Comparison of ENCODE assay signal across 8 cellular contexts in the genomic region with DNA sequence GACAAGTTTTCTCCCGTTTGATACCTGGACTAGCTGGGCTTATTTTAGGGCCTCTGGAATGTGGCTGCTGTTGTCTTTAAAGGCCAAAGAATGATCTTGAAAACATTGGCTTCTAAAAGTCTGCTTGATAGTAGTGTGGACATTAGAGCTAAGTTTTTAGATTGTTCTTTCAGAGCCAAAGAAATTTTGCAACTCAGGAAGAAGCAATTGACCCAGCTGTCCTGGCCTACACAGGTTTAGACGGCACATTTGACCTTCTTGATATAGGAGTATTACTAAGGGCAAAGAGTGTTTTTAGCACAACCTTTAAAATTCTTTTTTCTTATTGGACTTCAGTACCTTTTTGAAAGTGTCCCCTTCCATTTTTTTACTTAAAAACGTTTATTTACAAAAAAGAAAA.
A peak's percentile ranks its signal among the peaks of the same experiment; 100 is the strongest.
DNase-seq lines count a peak whose midpoint lies in the region; ATAC-seq, FAIRE-seq and TF ChIP-seq lines count a peak whose summit lies in the region.
"Not testable (repeated sequence)": the region's sequence is repeated elsewhere in the genome, so short reads cannot be mapped to it uniquely, and the experiment has no call there.

No MANE protein-coding gene starts in this region.

- H3K9me3 Mint-ChIP-seq in endodermal cell, mesothelial cell of epicardium, type B pancreatic cell: not testable (repeated sequence)

- peaks cover 35% of the 10 kb centered on the region for H3F3A ChIP-seq in PC-9 (ENCODE audit: insufficient read depth, low read depth)
- not testable (repeated sequence) for H3F3A ChIP-seq in smooth muscle cell (ENCODE audit: low read depth)

- not testable (repeated sequence) for BruUV-seq in PC-9 (replicated peaks; lab: Mats Ljungman, UMichigan)

- H3K79me2 ChIP-seq in PC-9 (ENCODE audit: low read depth) = peaks cover 60% of the 10 kb centered on the region
- H3K79me2 ChIP-seq in keratinocyte (ENCODE audit: control insufficient read depth, insufficient read depth, low read length); smooth muscle cell (ENCODE audit: low read depth): not testable (repeated sequence)

- dilution Hi-C loops in keratinocyte (cut with MboI; ENCODE audit: extremely low pct_ligation_motif_present, low sequenced_read_pairs) = not testable (repeated sequence)

- POLR2A ChIA-PET in PC-9 (lab: Charles Lee; ENCODE audit: unreplicated experiment) = not testable (repeated sequence)

- H2AFZ ChIP-seq in PC-9; keratinocyte (ENCODE audit: control insufficient read depth, low read length); smooth muscle cell (ENCODE audit: low read depth): not testable (repeated sequence)

- not testable (repeated sequence) for H3K9me3 ChIP-seq in PC-9 (ENCODE audit: insufficient read depth, low read depth); endodermal cell (ENCODE audit: control insufficient read depth, low read length); heart right ventricle; keratinocyte (ENCODE audit: control insufficient read depth, low read depth, low read length); psoas muscle; smooth muscle cell (replicated peaks; ENCODE audit: low read depth)

- FAIRE-seq in keratinocyte (lab: Jason Lieb, UNC) = peak; percentile 32

- not testable (repeated sequence) for DNase-seq in PC-9; endodermal cell; heart right ventricle; keratinocyte (ENCODE audit: low read depth, low spot score); mesothelial cell of epicardium (ENCODE audit: low spot score in 2 of 2, unreplicated experiment in 2 of 2); psoas muscle; smooth muscle cell (lab: John Stamatoyannopoulos, UW; ENCODE audit: unreplicated experiment); type B pancreatic cell (ENCODE audit: extremely low spot score, unreplicated experiment)

- not testable (repeated sequence) for H4K20me1 ChIP-seq in PC-9 (ENCODE audit: insufficient read depth); keratinocyte (ENCODE audit: control insufficient read depth, extremely low read depth, insufficient read depth, low read length)
- peaks cover 31% of the 10 kb centered on the region for H4K20me1 ChIP-seq in smooth muscle cell (ENCODE audit: low read depth)

- H3K4me1 ChIP-seq in PC-9 (replicated peaks; ENCODE audit: insufficient read depth) = peaks cover 52% of the 10 kb centered on the region
- peaks cover 11% of the 10 kb centered on the region for H3K4me1 ChIP-seq in endodermal cell (ENCODE audit: control insufficient read depth, insufficient read depth, low read length)
- peaks cover 0 to 72% (median 41%) of the 10 kb centered on the region in 9 donors for H3K4me1 ChIP-seq in heart right ventricle
- H3K4me1 ChIP-seq in keratinocyte (ENCODE audit: control insufficient read depth, extremely low read depth, insufficient read depth, low read length) = peaks cover 13% of the 10 kb centered on the region
- peaks cover 37% of the 10 kb centered on the region for H3K4me1 ChIP-seq in psoas muscle
- H3K4me1 ChIP-seq in smooth muscle cell (ENCODE audit: low read depth) = not testable (repeated sequence)

- H3K4me1 Mint-ChIP-seq in endodermal cell = peaks cover 31% of the 10 kb centered on the region
- peaks cover 34% of the 10 kb centered on the region for H3K4me1 Mint-ChIP-seq in mesothelial cell of epicardium
- peaks cover 17% of the 10 kb centered on the region for H3K4me1 Mint-ChIP-seq in type B pancreatic cell (ENCODE audit: unreplicated experiment)

- not testable (repeated sequence) for H3K27me3 Mint-ChIP-seq in endodermal cell (ENCODE audit: insufficient read depth); mesothelial cell of epicardium (ENCODE audit: low read depth); type B pancreatic cell

- not testable (repeated sequence) for H3K36me3 ChIP-seq in PC-9 (ENCODE audit: low read depth); endodermal cell (ENCODE audit: control insufficient read depth, insufficient read depth, low read length); heart right ventricle; keratinocyte (ENCODE audit: control insufficient read depth in 2 of 2, extremely low read depth in 1 of 2, insufficient read depth in 2 of 2, low read length in 2 of 2); psoas muscle (ENCODE audit: insufficient read depth in 1 of 2, low read depth in 1 of 2); smooth muscle cell (ENCODE audit: low read depth)

- H3K9me2 ChIP-seq in PC-9 (ENCODE audit: insufficient read depth) = not testable (repeated sequence)

- 67 to 86% methylated on average over 1 of the region's 3 CpGs for WGBS in endodermal cell (ENCODE audit: insufficient coverage in 1 of 2, insufficient read length in 1 of 2), 2 experiments
- WGBS in heart right ventricle, 2 donors = 35 to 36% methylated on average over 3 of the region's 3 CpGs
- 19 to 30% (median 24%) methylated on average over 3 of the region's 3 CpGs for WGBS in psoas muscle, 3 donors
- WGBS in smooth muscle cell (ENCODE audit: low lambda C conversion rate) = 61% methylated on average over 3 of the region's 3 CpGs

- not testable (repeated sequence) for H3K27me3 ChIP-seq in PC-9 (ENCODE audit: insufficient read depth, low read depth); endodermal cell (ENCODE audit: control insufficient read depth, insufficient read depth, low read length, poor library complexity, severe bottlenecking); heart right ventricle; keratinocyte (ENCODE audit: control insufficient read depth, extremely low read depth, insufficient read depth, low read length); psoas muscle (ENCODE audit: insufficient read depth in 3 of 3, low read length in 2 of 3); smooth muscle cell (ENCODE audit: low read depth)

- TF ChIP-seq CTCF in PC-9 (conservative IDR thresholded peaks at IDR 0.05); endodermal cell (conservative IDR thresholded peaks at IDR 0.05); heart right ventricle (IDR thresholded peaks at IDR 0.05); keratinocyte (optimal IDR thresholded peaks at IDR 0.05 in 1 of 3, IDR thresholded peaks at IDR 0.05 in 1 of 3, conservative IDR thresholded peaks at IDR 0.05 in 1 of 3; ENCODE audit: extremely low read depth in 1 of 3, insufficient read depth in 2 of 3, low read length in 3 of 3); mesothelial cell of epicardium (IDR thresholded peaks at IDR 0.05; ENCODE audit: unreplicated experiment); psoas muscle (IDR thresholded peaks at IDR 0.05); smooth muscle cell (IDR thresholded peaks at IDR 0.05; ENCODE audit: borderline replicate concordance, insufficient read depth, poor library complexity, severe bottlenecking); type B pancreatic cell (conservative IDR thresholded peaks at IDR 0.05): not testable (repeated sequence)

- H3K4me3 Mint-ChIP-seq in endodermal cell, mesothelial cell of epicardium, type B pancreatic cell: not testable (repeated sequence)

- peak overlapping the region; percentile 60 for H3K4me2 ChIP-seq in PC-9
- H3K4me2 ChIP-seq in keratinocyte (ENCODE audit: control insufficient read depth, extremely low read depth, insufficient read depth, low read depth, low read length); smooth muscle cell: not testable (repeated sequence)

- not testable (repeated sequence) for H3K9me1 ChIP-seq in keratinocyte (ENCODE audit: control insufficient read depth, extremely low read depth, insufficient read depth, low read length)

- intact Hi-C loops in PC-9 (cut with micrococcal nuclease; ENCODE audit: unreplicated experiment) = loop anchor here (5.0 to 10.0 kb wide), 2 partner anchors 45 to 68 kb away; partner anchors contain the start of genes PPP1R12B and UBE2T
- intact Hi-C loops in heart right ventricle (cut with DNase I) = loop anchor here in 1 of 10 donors (5.0 kb wide), 1 partner anchor 65 kb away; the partner anchor contains the start of gene PPP1R12B
- intact Hi-C loops in psoas muscle (cut with DNase I) = not testable (repeated sequence)

- H3K36me3 Mint-ChIP-seq in endodermal cell (ENCODE audit: low read depth); mesothelial cell of epicardium; type B pancreatic cell: not testable (repeated sequence)

- H3K4me3 ChIP-seq in PC-9; endodermal cell (ENCODE audit: low read length); heart right ventricle; keratinocyte (ENCODE audit: control insufficient read depth in 2 of 3, extremely low read depth in 1 of 3, insufficient read depth in 2 of 3, low read depth in 1 of 3, low read length in 3 of 3); psoas muscle; smooth muscle cell: not testable (repeated sequence)

- H3K27ac Mint-ChIP-seq in endodermal cell (peak overlapping the region; percentile 34), mesothelial cell of epicardium (peak overlapping the region; percentile 87), type B pancreatic cell (peak overlapping the region; percentile 16)

- not testable (repeated sequence) for H3K9ac ChIP-seq in endodermal cell (ENCODE audit: extremely low read depth, low read length, poor library complexity, severe bottlenecking); keratinocyte (ENCODE audit: control insufficient read depth, extremely low read depth, insufficient read depth, low read length); smooth muscle cell (ENCODE audit: low read depth)

- ATAC-seq in heart right ventricle (peak in 4 of 8 donors; percentile 20 to 55 (median 37)), psoas muscle (peak in 2 of 4 donors; percentile 38 to 50)

- H3K27ac ChIP-seq in PC-9 = peak overlapping the region; percentile 96
- H3K27ac ChIP-seq in endodermal cell (ENCODE audit: low read depth, low read length); keratinocyte (ENCODE audit: control insufficient read depth, insufficient read depth, low read length): not testable (repeated sequence)
- peak overlapping the region; percentile 7 to 86 (median 76) for H3K27ac ChIP-seq in heart right ventricle
- peak overlapping the region; percentile 97 for H3K27ac ChIP-seq in psoas muscle
- H3K27ac ChIP-seq in smooth muscle cell (ENCODE audit: low read depth) = peak overlapping the region; percentile 58

- CTCF ChIA-PET in PC-9 (lab: Charles Lee) = interaction anchor here (0.6 kb wide), 1 partner anchor 75 kb away, joined by 3 read pairs; no protein-coding TSS in a partner anchor

Comparison
In these comparisons a context has a peak if more than half of its experiments do, and no peak if none do; other contexts are left out.
1. H3K27ac Mint-ChIP-seq: peak in every context shown above with its lines; median percentile 87 in mesothelial cell of epicardium; 34 in endodermal cell; 16 in type B pancreatic cell.